Comparison of ENCODE assay signal across 10 cellular contexts in the genomic region with DNA sequence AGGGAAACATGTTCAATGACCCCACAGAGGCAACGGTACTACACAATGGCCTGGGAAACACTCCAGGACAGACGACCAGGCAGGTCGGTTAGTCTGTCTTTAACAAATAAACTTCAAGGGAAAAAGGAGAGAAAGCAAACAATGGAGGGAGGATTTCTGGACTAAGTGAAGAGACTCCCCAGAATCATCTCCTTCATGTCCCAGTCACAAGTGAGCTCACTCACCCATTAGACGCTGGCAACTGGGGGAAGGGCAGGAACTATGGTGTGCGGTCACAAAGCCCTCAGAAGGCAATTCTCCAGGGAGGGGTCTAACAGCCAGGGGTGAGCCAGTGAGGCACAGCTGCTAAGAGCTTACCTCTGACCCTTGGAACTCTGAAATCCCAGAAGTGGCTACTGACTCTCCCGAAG. TPM values are rescaled to one million over a fixed set of nuclear protein-coding genes. Genes with fewer than 3 reads are reported as not detected.
DNase-seq lines count a peak whose midpoint lies in the region; ATAC-seq and TF ChIP-seq lines count a peak whose summit lies in the region.
"Had no signal": no experiment of that assay in that cellular context is flagged by ENCODE, and none has a peak within 500 bp of the region (broad histone marks: within the 10 kb centered on the region; RNA-seq: fewer than 3 reads in every experiment).

No MANE protein-coding gene starts in this region.

- H3K4me3 ChIP-seq in SJSA1: no peak overlapping the region
- H3K4me3 ChIP-seq in sigmoid colon: no peak overlapping the region

- no peaks in the 10 kb centered on the region for H3K27me3 Mint-ChIP-seq in activated CD8-positive, alpha-beta memory T cell treated with anti-CD3 and anti-CD28 coated beads, Interleukin-2, amount 10 ng/mL, durations not matched to agents 7 days and 5 days

- peak; percentile 67 for ATAC-seq in GM21367 (IDR thresholded peaks at IDR 0.05; ENCODE audit: unreplicated experiment)
- ATAC-seq in activated CD8-positive, alpha-beta memory T cell treated with anti-CD3 and anti-CD28 coated beads, Interleukin-2, amount 10 ng/mL, durations not matched to agents 7 days and 5 days: no peak

- H3K4me1 ChIP-seq in SJSA1 (replicated peaks) (peaks cover 30% of the 10 kb centered on the region), sigmoid colon (peaks cover 0 to 25% (median 4%) of the 10 kb centered on the region in 4 donors)

- TF ChIP-seq EP300 in sigmoid colon (IDR thresholded peaks at IDR 0.05): no peak

- H3K4me1 Mint-ChIP-seq in activated CD8-positive, alpha-beta memory T cell treated with anti-CD3 and anti-CD28 coated beads, Interleukin-2, amount 10 ng/mL, durations not matched to agents 7 days and 5 days: peaks cover 18% of the 10 kb centered on the region

- H3K9me3 ChIP-seq in SJSA1 (replicated peaks): no peaks in the 10 kb centered on the region
- no peaks in the 10 kb centered on the region for H3K9me3 ChIP-seq in sigmoid colon

- no peak overlapping the region for H3K4me3 Mint-ChIP-seq in activated CD8-positive, alpha-beta memory T cell treated with anti-CD3 and anti-CD28 coated beads, Interleukin-2, amount 10 ng/mL, durations not matched to agents 7 days and 5 days

- H3K9me3 Mint-ChIP-seq in activated CD8-positive, alpha-beta memory T cell treated with anti-CD3 and anti-CD28 coated beads, Interleukin-2, amount 10 ng/mL, durations not matched to agents 7 days and 5 days (ENCODE audit: low read depth): no peaks in the 10 kb centered on the region

- H3K27ac ChIP-seq in SJSA1: no peak overlapping the region; the same call in 1 of the 2 replicates
- no peak overlapping the region for H3K27ac ChIP-seq in sigmoid colon

- intact Hi-C loops in sigmoid colon (cut with DNase I): no loop called here
- intact Hi-C loops in posterior vena cava (cut with DNase I): no loop called here

- CTCF ChIA-PET in activated CD8-positive, alpha-beta memory T cell treated with anti-CD3 and anti-CD28 coated beads, Interleukin-2, amount 10 ng/mL, durations not matched to agents 7 days and 5 days (lab: Charles Lee): no interaction called here

- in situ Hi-C loops in ACHN (cut with HindIII; ENCODE audit: low pct_ligation_motif_present, low pct_unique_long_range_greater_than_20kb, low sequenced_read_pairs): no loop called here

- H3K27me3 ChIP-seq in SJSA1 (replicated peaks): no peaks in the 10 kb centered on the region
- H3K27me3 ChIP-seq in sigmoid colon: no peaks in the 10 kb centered on the region

- H3K36me3 Mint-ChIP-seq in activated CD8-positive, alpha-beta memory T cell treated with anti-CD3 and anti-CD28 coated beads, Interleukin-2, amount 10 ng/mL, durations not matched to agents 7 days and 5 days: peaks cover 31% of the 10 kb centered on the region

- DNase-seq in ACHN: peak; percentile 56
- DNase-seq in SJSA1 (ENCODE audit: low read depth in 1 of 2, low spot score in 2 of 2): peak; percentile 86 to 87
- peak; percentile 81 for DNase-seq in left kidney (ENCODE audit: low read depth, low spot score)
- DNase-seq in activated CD8-positive, alpha-beta memory T cell treated with anti-CD3 and anti-CD28 coated beads, Interleukin-2, amount 10 ng/mL, durations not matched to agents 7 days and 5 days: no peak
- DNase-seq in central memory CD4-positive, alpha-beta T cell: no peak
- DNase-seq in sigmoid colon: no peak
- no peak for DNase-seq in posterior vena cava (ENCODE audit: low spot score)
- DNase-seq: activated gamma-delta T cell, DND-41 had no signal

- TF ChIP-seq POLR2A in sigmoid colon (IDR thresholded peaks at IDR 0.05): no peak

- TF ChIP-seq CTCF in sigmoid colon (IDR thresholded peaks at IDR 0.05): no peak

- peaks cover 67% of the 10 kb centered on the region for H3K36me3 ChIP-seq in SJSA1
- H3K36me3 ChIP-seq in sigmoid colon: peaks cover 0 to 21% (median 3%) of the 10 kb centered on the region in 4 donors

- no peak overlapping the region for H3K27ac Mint-ChIP-seq in activated CD8-positive, alpha-beta memory T cell treated with anti-CD3 and anti-CD28 coated beads, Interleukin-2, amount 10 ng/mL, durations not matched to agents 7 days and 5 days

- WGBS in sigmoid colon, 2 donors: 51 to 52% methylated on average over 6 of the region's 6 CpGs

RNA-seq across cellular contexts. Expression of a gene that starts 55.7 kb away (rescaled TPM):
- total RNA-seq in SJSA1 (2014; rRNA removed; shearing (Covaris generic)): 50.4 and 62.1 TPM in 2 replicates
- total RNA-seq in activated CD8-positive, alpha-beta memory T cell treated with anti-CD3 and anti-CD28 coated beads, Interleukin-2, amount 10 ng/mL, durations not matched to agents 7 days and 5 days: 100 to 1,000 TPM in 1 of 2 experiments, 10 to 100 TPM in 1; 97.9 to 100 TPM
- total RNA-seq in sigmoid colon: 10 to 100 TPM; 34.9 to 66.7 (median 42.4) TPM
- polyA plus RNA-seq in sigmoid colon: 100 to 1,000 TPM in 2 of 3 donors, 10 to 100 TPM in 1; 72.7 to 121 (median 107) TPM
- total RNA-seq in posterior vena cava: 10 to 100 TPM; 60.0 to 63.5 TPM

RNA-seq across cellular contexts. Expression of a gene that starts 57.0 kb away (rescaled TPM):
- 98.9 and 108 TPM in 2 replicates for total RNA-seq in SJSA1 (2014; rRNA removed; shearing (Covaris generic))
- total RNA-seq in activated CD8-positive, alpha-beta memory T cell treated with anti-CD3 and anti-CD28 coated beads, Interleukin-2, amount 10 ng/mL, durations not matched to agents 7 days and 5 days: 100 to 1,000 TPM; 426 to 473 TPM
- total RNA-seq in sigmoid colon (100 to 1,000 TPM; 119 to 157 (median 145) TPM), posterior vena cava (100 to 1,000 TPM; 318 to 379 TPM)
- polyA plus RNA-seq in sigmoid colon: 100 to 1,000 TPM; 163 to 197 (median 193) TPM

Comparison
In these comparisons a context has a peak if more than half of its experiments do, and no peak if none do; other contexts are left out.
1. DNase-seq: peak in ACHN (single experiment), SJSA1 (2 of 2) and left kidney (single experiment); none in activated CD8-positive, alpha-beta memory T cell treated with anti-CD3 and anti-CD28 coated beads, Interleukin-2, amount 10 ng/mL, durations not matched to agents 7 days and 5 days (single experiment), central memory CD4-positive, alpha-beta T cell (single experiment), sigmoid colon (single experiment) and posterior vena cava (single experiment).